Comparison of ENCODE assay signal across 22 cellular contexts in the genomic region with DNA sequence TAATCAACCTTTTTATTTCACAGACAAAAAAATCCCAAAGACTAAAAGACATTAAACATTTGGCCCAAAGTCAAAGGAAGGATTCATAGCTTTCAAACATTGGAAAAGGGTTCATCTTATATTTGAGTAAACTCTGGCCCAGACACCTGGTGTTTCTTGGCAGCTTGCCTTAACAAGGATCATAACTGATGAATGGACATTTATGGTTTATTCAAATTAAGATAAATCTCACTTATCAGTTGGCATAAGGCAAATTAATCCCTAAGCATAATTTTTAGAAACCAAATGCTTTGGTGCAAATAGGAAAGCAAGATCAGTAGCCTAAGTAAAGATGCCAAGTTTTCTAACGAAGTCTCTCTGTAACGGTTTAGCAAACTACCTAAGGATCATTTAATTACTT.
DNase-seq lines count a peak whose midpoint lies in the region; ATAC-seq and TF ChIP-seq lines count a peak whose summit lies in the region.
"Had no signal": no experiment of that assay in that cellular context is flagged by ENCODE, and none has a peak within 500 bp of the region (broad histone marks: within the 10 kb centered on the region; RNA-seq: fewer than 3 reads in every experiment).

No MANE protein-coding gene starts in this region.

- no peaks in the 10 kb centered on the region for H3K9me3 ChIP-seq in body of pancreas
- H3K9me3 ChIP-seq: adrenal gland, Caco-2, pancreas, sigmoid colon had no signal

- no peak overlapping the region for H3K27ac ChIP-seq in body of pancreas
- H3K27ac ChIP-seq: adrenal gland, dorsolateral prefrontal cortex, pancreas, sigmoid colon had no signal

- peak; percentile 20 for DNase-seq in Daoy (ENCODE audit: low read depth)
- peak; percentile 93 for DNase-seq in NCI-H1105 treated with DMSO at 0.1 percent for 48 hours (lab: John Stamatoyannopoulos, UW)
- DNase-seq in NCI-H526 treated with DMSO at 0.1 percent for 48 hours (lab: John Stamatoyannopoulos, UW): peak; percentile 53
- peak; percentile 16 for DNase-seq in fibroblast of villous mesenchyme (ENCODE audit: low read depth)
- DNase-seq in stimulated activated CD4-positive, alpha-beta T cell treated with anti-CD3 and anti-CD28 coated beads, Interleukin-1b, Interleukin-23, amount 100 ng/mL, for 48 hours: no peak
- DNase-seq in germinal center (ENCODE audit: low spot score): no peak
- no peak for DNase-seq in body of pancreas
- DNase-seq: activated CD4-positive, alpha-beta T cell treated with anti-CD3 and anti-CD28 coated beads for 48 hours; activated CD8-positive, alpha-beta memory T cell treated with anti-CD3 and anti-CD28 coated beads, Interleukin-2, amount 10 ng/mL, durations not matched to agents 7 days and 5 days; activated effector memory CD4-positive, alpha-beta T cell treated with anti-CD3 and anti-CD28 coated beads, Interleukin-2, amount 50 U/mL, for 16 hours; adrenal gland; AML-193; Caco-2; dorsolateral prefrontal cortex; foreskin melanocyte; hypothalamus; naive thymus-derived CD4-positive, alpha-beta T cell; NCI-H146; pancreas; sigmoid colon; SW 1271; trophoblast cell had no signal

- H3K4me3 ChIP-seq in fibroblast of villous mesenchyme (ENCODE audit: low read depth, low read length) (no peak overlapping the region), body of pancreas (no peak overlapping the region)
- H3K4me3 ChIP-seq: adrenal gland, dorsolateral prefrontal cortex, pancreas, sigmoid colon had no signal

- no peak for TF ChIP-seq CTCF in fibroblast of villous mesenchyme (IDR thresholded peaks at IDR 0.05; ENCODE audit: insufficient read depth, low read depth, low read length)
- no peak for TF ChIP-seq CTCF in body of pancreas (IDR thresholded peaks at IDR 0.05)

- ATAC-seq in body of pancreas: no peak
- ATAC-seq: activated CD8-positive, alpha-beta memory T cell treated with anti-CD3 and anti-CD28 coated beads, Interleukin-2, amount 10 ng/mL, durations not matched to agents 7 days and 5 days; naive thymus-derived CD4-positive, alpha-beta T cell; pancreas had no signal

- H3K4me1 ChIP-seq in body of pancreas: no peaks in the 10 kb centered on the region
- H3K4me1 ChIP-seq: adrenal gland, Caco-2, pancreas had no signal

- intact Hi-C loops in body of pancreas (cut with DNase I): no loop called here

- H3K36me3 ChIP-seq in body of pancreas (replicated peaks in 1 of 2; ENCODE audit: insufficient read depth in 1 of 2, low read depth in 2 of 2): no peaks in the 10 kb centered on the region
- H3K36me3 ChIP-seq: adrenal gland, pancreas, sigmoid colon had no signal

- 84 to 90% methylated on average over 2 of the region's 2 CpGs for WGBS in body of pancreas, 2 donors

- no peaks in the 10 kb centered on the region for H3K27me3 ChIP-seq in body of pancreas
- H3K27me3 ChIP-seq: adrenal gland, dorsolateral prefrontal cortex, pancreas, sigmoid colon had no signal

- TF ChIP-seq POLR2A in body of pancreas (IDR thresholded peaks at IDR 0.05): no peak

Comparison
In these comparisons a context has a peak if more than half of its experiments do, and no peak if none do; other contexts are left out.
1. DNase-seq: peak in Daoy (single experiment), NCI-H1105 treated with DMSO at 0.1 percent for 48 hours (single experiment), NCI-H526 treated with DMSO at 0.1 percent for 48 hours (single experiment) and fibroblast of villous mesenchyme (single experiment); none in stimulated activated CD4-positive, alpha-beta T cell treated with anti-CD3 and anti-CD28 coated beads, Interleukin-1b, Interleukin-23, amount 100 ng/mL, for 48 hours (single experiment), germinal center (single experiment) and body of pancreas (0 of 4).